1 cellular context compared by ENCODE assay signal in genomic region chr19:1885398-1886119, GRCh38.
TF ChIP-seq lines count a peak whose summit lies in the region.

Gene ABHD17A, minus strand, starts transcription at chr19:1885496. Its CDS starts 3,930 bp downstream, at chr19:1881566.

TF ChIP-seq in GM12878, 131 proteins besides CTCF, POLR2A, EP300 and RAD21 (continued from another document):
- TF ChIP-seq, protein P1, sequence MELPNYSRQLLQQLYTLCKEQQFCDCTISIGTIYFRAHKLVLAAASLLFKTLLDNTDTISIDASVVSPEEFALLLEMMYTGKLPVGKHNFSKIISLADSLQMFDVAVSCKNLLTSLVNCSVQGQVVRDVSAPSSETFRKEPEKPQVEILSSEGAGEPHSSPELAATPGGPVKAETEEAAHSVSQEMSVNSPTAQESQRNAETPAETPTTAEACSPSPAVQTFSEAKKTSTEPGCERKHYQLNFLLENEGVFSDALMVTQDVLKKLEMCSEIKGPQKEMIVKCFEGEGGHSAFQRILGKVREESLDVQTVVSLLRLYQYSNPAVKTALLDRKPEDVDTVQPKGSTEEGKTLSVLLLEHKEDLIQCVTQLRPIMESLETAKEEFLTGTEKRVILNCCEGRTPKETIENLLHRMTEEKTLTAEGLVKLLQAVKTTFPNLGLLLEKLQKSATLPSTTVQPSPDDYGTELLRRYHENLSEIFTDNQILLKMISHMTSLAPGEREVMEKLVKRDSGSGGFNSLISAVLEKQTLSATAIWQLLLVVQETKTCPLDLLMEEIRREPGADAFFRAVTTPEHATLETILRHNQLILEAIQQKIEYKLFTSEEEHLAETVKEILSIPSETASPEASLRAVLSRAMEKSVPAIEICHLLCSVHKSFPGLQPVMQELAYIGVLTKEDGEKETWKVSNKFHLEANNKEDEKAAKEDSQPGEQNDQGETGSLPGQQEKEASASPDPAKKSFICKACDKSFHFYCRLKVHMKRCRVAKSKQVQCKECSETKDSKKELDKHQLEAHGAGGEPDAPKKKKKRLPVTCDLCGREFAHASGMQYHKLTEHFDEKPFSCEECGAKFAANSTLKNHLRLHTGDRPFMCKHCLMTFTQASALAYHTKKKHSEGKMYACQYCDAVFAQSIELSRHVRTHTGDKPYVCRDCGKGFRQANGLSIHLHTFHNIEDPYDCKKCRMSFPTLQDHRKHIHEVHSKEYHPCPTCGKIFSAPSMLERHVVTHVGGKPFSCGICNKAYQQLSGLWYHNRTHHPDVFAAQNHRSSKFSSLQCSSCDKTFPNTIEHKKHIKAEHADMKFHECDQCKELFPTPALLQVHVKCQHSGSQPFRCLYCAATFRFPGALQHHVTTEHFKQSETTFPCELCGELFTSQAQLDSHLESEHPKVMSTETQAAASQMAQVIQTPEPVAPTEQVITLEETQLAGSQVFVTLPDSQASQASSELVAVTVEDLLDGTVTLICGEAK (IDR thresholded peaks at IDR 0.05; ENCODE audit: borderline replicate concordance) = peak; percentile 84
- TF ChIP-seq SP1 (IDR thresholded peaks at IDR 0.05; ENCODE audit: low read depth, low read length) (peak; percentile 63), BHLHE40 (IDR thresholded peaks at IDR 0.05; ENCODE audit: borderline replicate concordance in 1 of 2, low read depth in 2 of 2, low read length in 1 of 2) (peak in 1 of 2 experiments; percentile 68; a peak in 1 of 4 replicates), GABPA (IDR thresholded peaks at IDR 0.05; ENCODE audit: low read depth) (peak; percentile 81)
- TF ChIP-seq, protein P2, sequence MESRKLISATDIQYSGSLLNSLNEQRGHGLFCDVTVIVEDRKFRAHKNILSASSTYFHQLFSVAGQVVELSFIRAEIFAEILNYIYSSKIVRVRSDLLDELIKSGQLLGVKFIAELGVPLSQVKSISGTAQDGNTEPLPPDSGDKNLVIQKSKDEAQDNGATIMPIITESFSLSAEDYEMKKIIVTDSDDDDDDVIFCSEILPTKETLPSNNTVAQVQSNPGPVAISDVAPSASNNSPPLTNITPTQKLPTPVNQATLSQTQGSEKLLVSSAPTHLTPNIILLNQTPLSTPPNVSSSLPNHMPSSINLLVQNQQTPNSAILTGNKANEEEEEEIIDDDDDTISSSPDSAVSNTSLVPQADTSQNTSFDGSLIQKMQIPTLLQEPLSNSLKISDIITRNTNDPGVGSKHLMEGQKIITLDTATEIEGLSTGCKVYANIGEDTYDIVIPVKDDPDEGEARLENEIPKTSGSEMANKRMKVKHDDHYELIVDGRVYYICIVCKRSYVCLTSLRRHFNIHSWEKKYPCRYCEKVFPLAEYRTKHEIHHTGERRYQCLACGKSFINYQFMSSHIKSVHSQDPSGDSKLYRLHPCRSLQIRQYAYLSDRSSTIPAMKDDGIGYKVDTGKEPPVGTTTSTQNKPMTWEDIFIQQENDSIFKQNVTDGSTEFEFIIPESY (IDR thresholded peaks at IDR 0.05) = 0 out of 2 replicates have a peak, but pooled peaks have one; percentile 41
